ENCODE assay signal across 21 cellular contexts in genomic region chr2:110120171-110121051, GRCh38. TPM values are rescaled to one million over a fixed set of nuclear protein-coding genes. Genes with fewer than 3 reads are reported as not detected.
DNase-seq lines count a peak whose midpoint lies in the region; ATAC-seq and TF ChIP-seq lines count a peak whose summit lies in the region.
"Had no signal": no experiment of that assay in that cellular context is flagged by ENCODE, and none has a peak within 500 bp of the region (broad histone marks: within the 10 kb centered on the region; RNA-seq: fewer than 3 reads in every experiment).

No MANE protein-coding gene starts in this region.

- H3K27ac Mint-ChIP-seq in neural crest cell (ENCODE audit: unreplicated experiment): peak overlapping the region; percentile 6
- H3K27ac Mint-ChIP-seq: activated naive CD8-positive, alpha-beta T cell; CD8-positive, alpha-beta T cell; nephron; stimulated activated memory B cell treated with anti-CD40 and anti-IgM and Interleukin-4, amounts not matched to agents 10 μg/mL and 1 μg/mL and 100 μg/mL, for 72 hours; T-cell had no signal

- ATAC-seq in GM21786 (IDR thresholded peaks at IDR 0.05; ENCODE audit: unreplicated experiment): no peak
- ATAC-seq: CD8-positive, alpha-beta T cell; stimulated activated memory B cell treated with anti-CD40 and anti-IgM and Interleukin-4, amounts not matched to agents 10 μg/mL and 1 μg/mL and 100 μg/mL, for 72 hours had no signal

- intact Hi-C loops in left ventricle myocardium inferior (cut with micrococcal nuclease): no loop called here
- intact Hi-C loops in cardiac septum (cut with DNase I): no loop called here

- H3K4me3 Mint-ChIP-seq in neural crest cell: no peak overlapping the region
- H3K4me3 Mint-ChIP-seq: activated naive CD8-positive, alpha-beta T cell; CD8-positive, alpha-beta T cell; nephron; stimulated activated memory B cell treated with anti-CD40 and anti-IgM and Interleukin-4, amounts not matched to agents 10 μg/mL and 1 μg/mL and 100 μg/mL, for 72 hours; T-cell had no signal

- no peak for DNase-seq in left ventricle myocardium inferior
- DNase-seq in cardiac septum (ENCODE audit: low spot score): no peak
- DNase-seq in dermis blood vessel endothelial cell: peak; percentile 68
- no peak for DNase-seq in neural crest cell (ENCODE audit: low read depth, low spot score)
- no peak for DNase-seq in NCI-H187 treated with DMSO at 0.1 percent for 48 hours (lab: John Stamatoyannopoulos, UW)
- no peak for DNase-seq in amniotic stem cell (lab: John Stamatoyannopoulos, UW)
- DNase-seq: activated T-cell treated with anti-CD3 and anti-CD28 coated beads, Interleukin-2, amount 50 U/mL, for 48 hours; CD8-positive, alpha-beta T cell; erythroblast; head of caudate nucleus; MG63; NCI-H446; T-cell; transverse colon; WERI-Rb-1 had no signal

- H3K4me1 ChIP-seq in left ventricle myocardium inferior: peaks cover 46% of the 10 kb centered on the region

- no peak overlapping the region for H3K4me3 ChIP-seq in left ventricle myocardium inferior
- H3K4me3 ChIP-seq: breast epithelium, MG63, transverse colon had no signal

- H3K4me1 Mint-ChIP-seq in neural crest cell: peaks cover 6% of the 10 kb centered on the region
- H3K4me1 Mint-ChIP-seq: stimulated activated memory B cell treated with anti-CD40 and anti-IgM and Interleukin-4, amounts not matched to agents 10 μg/mL and 1 μg/mL and 100 μg/mL, for 72 hours; T-cell had no signal

- H3K27ac ChIP-seq in left ventricle myocardium inferior (replicated peaks): peak overlapping the region; percentile 89
- H3K27ac ChIP-seq: RWPE1, transverse colon, WERI-Rb-1 had no signal

- H3K36me3 Mint-ChIP-seq in neural crest cell (ENCODE audit: low read depth): no peaks in the 10 kb centered on the region
- H3K36me3 Mint-ChIP-seq: activated naive CD8-positive, alpha-beta T cell; CD8-positive, alpha-beta T cell; stimulated activated memory B cell treated with anti-CD40 and anti-IgM and Interleukin-4, amounts not matched to agents 10 μg/mL and 1 μg/mL and 100 μg/mL, for 72 hours; T-cell had no signal

- peaks cover 32% of the 10 kb centered on the region for H3K27me3 ChIP-seq in left ventricle myocardium inferior (ENCODE audit: low read depth)
- H3K27me3 ChIP-seq: MG63 had no signal

- H3K36me3 ChIP-seq in left ventricle myocardium inferior: no peaks in the 10 kb centered on the region
- H3K36me3 ChIP-seq: MG63, transverse colon, WERI-Rb-1 had no signal

- H3K9me3 ChIP-seq in left ventricle myocardium inferior (replicated peaks): no peaks in the 10 kb centered on the region
- H3K9me3 ChIP-seq: breast epithelium, MG63, transverse colon had no signal

- no peak for TF ChIP-seq CTCF in left ventricle myocardium inferior (IDR thresholded peaks at IDR 0.05; ENCODE audit: borderline replicate concordance)
- TF ChIP-seq CTCF in neural crest cell (conservative IDR thresholded peaks at IDR 0.05): no peak

- H3K27me3 Mint-ChIP-seq in neural crest cell (ENCODE audit: low read depth): peaks cover 40% of the 10 kb centered on the region

- H3K9me3 Mint-ChIP-seq in neural crest cell: no peaks in the 10 kb centered on the region
- H3K9me3 Mint-ChIP-seq: CD8-positive, alpha-beta T cell; nephron; stimulated activated memory B cell treated with anti-CD40 and anti-IgM and Interleukin-4, amounts not matched to agents 10 μg/mL and 1 μg/mL and 100 μg/mL, for 72 hours; T-cell had no signal

RNA-seq across cellular contexts. Expression of gene MALL, which starts 4.8 kb away (rescaled TPM):
- total RNA-seq in left ventricle myocardium inferior: 11.8 TPM
- 19.6 TPM for total RNA-seq in cardiac septum
- total RNA-seq in dermis blood vessel endothelial cell: 39.3 and 52.5 TPM in 2 replicates
- 0.79 and 1.1 TPM in 2 replicates for total RNA-seq in neural crest cell
- total RNA-seq: CD8-positive, alpha-beta T cell had no signal
